In genomic region chr1:9425859-9426258, GRCh38 we compare ENCODE assay signal across 12 cellular contexts.
A peak's percentile ranks its signal among the peaks of the same experiment; 100 is the strongest.
DNase-seq lines count a peak whose midpoint lies in the region; ATAC-seq lines count a peak whose summit lies in the region.
"Had no signal": no experiment of that assay in that cellular context is flagged by ENCODE, and none has a peak within 500 bp of the region (broad histone marks: within the 10 kb centered on the region; RNA-seq: fewer than 3 reads in every experiment).

No MANE protein-coding gene starts in this region.

- peak overlapping the region; percentile 11 for H3K27ac ChIP-seq in CD4-positive, alpha-beta memory T cell (ENCODE audit: low read depth, low read length)
- H3K27ac ChIP-seq: left lung had no signal

- ATAC-seq in GM19351 (IDR thresholded peaks at IDR 0.05; ENCODE audit: unreplicated experiment) (peak; percentile 23), HG03280 (IDR thresholded peaks at IDR 0.05; ENCODE audit: unreplicated experiment) (peak; percentile 1)
- no peak for ATAC-seq in activated CD8-positive, alpha-beta T cell treated with anti-CD3 and anti-CD28 coated beads, Interleukin-2, amount 10 ng/mL, durations not matched to agents 7 days and 5 days
- ATAC-seq: left lung had no signal

- H3K27ac Mint-ChIP-seq in CD4-positive, alpha-beta memory T cell: peak overlapping the region; percentile 90 to 98 (median 94)
- no peak overlapping the region for H3K27ac Mint-ChIP-seq in activated CD8-positive, alpha-beta T cell treated with anti-CD3 and anti-CD28 coated beads, Interleukin-2, amount 10 ng/mL, durations not matched to agents 7 days and 5 days
- H3K27ac Mint-ChIP-seq: endodermal cell had no signal

- CTCF ChIA-PET in CD4-positive, alpha-beta memory T cell (lab: Charles Lee; ENCODE audit: partially characterized antibody): interaction anchor here (1.1 to 2.6 kb wide), 4 partner anchors 13 to 65 kb away, joined by 3 to 9 read pairs (median 4); no protein-coding TSS in a partner anchor
- CTCF ChIA-PET in activated CD8-positive, alpha-beta T cell treated with anti-CD3 and anti-CD28 coated beads, Interleukin-2, amount 10 ng/mL, durations not matched to agents 7 days and 5 days (lab: Charles Lee): interaction anchor here (0.7 to 1.7 kb wide), 5 partner anchors 13 to 968 kb away, joined by 3 to 6 read pairs (median 3); no protein-coding TSS in a partner anchor

- H3K4me3 Mint-ChIP-seq in CD4-positive, alpha-beta memory T cell: peak overlapping the region; percentile 64 to 82 (median 76)
- H3K4me3 Mint-ChIP-seq in activated CD8-positive, alpha-beta T cell treated with anti-CD3 and anti-CD28 coated beads, Interleukin-2, amount 10 ng/mL, durations not matched to agents 7 days and 5 days: peak overlapping the region; percentile 20
- H3K4me3 Mint-ChIP-seq: endodermal cell had no signal

- intact Hi-C loops in CD4-positive, alpha-beta memory T cell (cut with micrococcal nuclease): loop anchor here (2.0 to 10.0 kb wide), 4 partner anchors 13 to 549 kb away; partner anchors contain the start of genes ENO1, H6PD and SPSB1

- no peaks in the 10 kb centered on the region for H3K36me3 ChIP-seq in CD4-positive, alpha-beta memory T cell (ENCODE audit: insufficient read depth, low read length)
- H3K36me3 ChIP-seq: left lung had no signal

- H3K36me3 Mint-ChIP-seq in CD4-positive, alpha-beta memory T cell: peaks cover 0 to 10% of the 10 kb centered on the region in 2 donors
- H3K36me3 Mint-ChIP-seq in activated CD8-positive, alpha-beta T cell treated with anti-CD3 and anti-CD28 coated beads, Interleukin-2, amount 10 ng/mL, durations not matched to agents 7 days and 5 days (ENCODE audit: low read depth): no peaks in the 10 kb centered on the region

- H3K27me3 ChIP-seq in CD4-positive, alpha-beta memory T cell (ENCODE audit: insufficient read depth, low read length): no peaks in the 10 kb centered on the region
- H3K27me3 ChIP-seq: left lung had no signal

- H3K27me3 Mint-ChIP-seq in CD4-positive, alpha-beta memory T cell: peaks cover 0 to 8% of the 10 kb centered on the region in 2 donors
- H3K27me3 Mint-ChIP-seq in activated CD8-positive, alpha-beta T cell treated with anti-CD3 and anti-CD28 coated beads, Interleukin-2, amount 10 ng/mL, durations not matched to agents 7 days and 5 days (ENCODE audit: low read depth): peaks cover 44% of the 10 kb centered on the region

- peak in 1 of 5 donors; percentile 41 for DNase-seq in CD4-positive, alpha-beta memory T cell
- no peak for DNase-seq in activated CD8-positive, alpha-beta T cell treated with anti-CD3 and anti-CD28 coated beads, Interleukin-2, amount 10 ng/mL, durations not matched to agents 7 days and 5 days
- DNase-seq in cortex of kidney (lab: John Stamatoyannopoulos, UW): no peak
- no peak for DNase-seq in DMS153 (lab: John Stamatoyannopoulos, UW)
- no peak for DNase-seq in NCI-H2196 (lab: John Stamatoyannopoulos, UW; ENCODE audit: unreplicated experiment)
- no peak for DNase-seq in HuH-7 (ENCODE audit: low spot score)
- DNase-seq: DMS 273 treated with DMSO at 0.1 percent for 48 hours, endodermal cell, left lung, NCI-H524 treated with DMSO at 0.1 percent for 48 hours had no signal

- H3K4me3 ChIP-seq in CD4-positive, alpha-beta memory T cell (ENCODE audit: low read length in 2 of 2): no peak overlapping the region
- H3K4me3 ChIP-seq: left lung had no signal

- peaks cover 0 to 2% (median 0%) of the 10 kb centered on the region in 8 donors for H3K9me3 Mint-ChIP-seq in CD4-positive, alpha-beta memory T cell
- H3K9me3 Mint-ChIP-seq in activated CD8-positive, alpha-beta T cell treated with anti-CD3 and anti-CD28 coated beads, Interleukin-2, amount 10 ng/mL, durations not matched to agents 7 days and 5 days (ENCODE audit: insufficient read depth): no peaks in the 10 kb centered on the region
- H3K9me3 Mint-ChIP-seq: endodermal cell had no signal

- H3K4me1 Mint-ChIP-seq in CD4-positive, alpha-beta memory T cell: peaks cover 46 to 77% (median 63%) of the 10 kb centered on the region in 4 donors
- peaks cover 51% of the 10 kb centered on the region for H3K4me1 Mint-ChIP-seq in activated CD8-positive, alpha-beta T cell treated with anti-CD3 and anti-CD28 coated beads, Interleukin-2, amount 10 ng/mL, durations not matched to agents 7 days and 5 days (ENCODE audit: low read depth)

- peaks cover 56% of the 10 kb centered on the region for H3K4me1 ChIP-seq in CD4-positive, alpha-beta memory T cell (ENCODE audit: insufficient read depth, low read length)

- POLR2A ChIA-PET in CD4-positive, alpha-beta memory T cell (lab: Charles Lee; ENCODE audit: partially characterized antibody): interaction anchor here (0.6 to 4.1 kb wide), 10 partner anchors 9 to 546 kb away, joined by 3 to 30 read pairs (median 4); partner anchors contain the start of gene H6PD
- POLR2A ChIA-PET in activated CD8-positive, alpha-beta T cell treated with anti-CD3 and anti-CD28 coated beads, Interleukin-2, amount 10 ng/mL, durations not matched to agents 7 days and 5 days (lab: Charles Lee): interaction anchor here (0.7 to 2.3 kb wide), 2 partner anchors 8 to 13 kb away, joined by 3 to 9 read pairs; no protein-coding TSS in a partner anchor

- H3K9me3 ChIP-seq in CD4-positive, alpha-beta memory T cell (ENCODE audit: control insufficient read depth in 1 of 2, low read length in 2 of 2): no peaks in the 10 kb centered on the region
- H3K9me3 ChIP-seq: left lung had no signal
